ENCODE assay signal across 17 cellular contexts in the genomic region with DNA sequence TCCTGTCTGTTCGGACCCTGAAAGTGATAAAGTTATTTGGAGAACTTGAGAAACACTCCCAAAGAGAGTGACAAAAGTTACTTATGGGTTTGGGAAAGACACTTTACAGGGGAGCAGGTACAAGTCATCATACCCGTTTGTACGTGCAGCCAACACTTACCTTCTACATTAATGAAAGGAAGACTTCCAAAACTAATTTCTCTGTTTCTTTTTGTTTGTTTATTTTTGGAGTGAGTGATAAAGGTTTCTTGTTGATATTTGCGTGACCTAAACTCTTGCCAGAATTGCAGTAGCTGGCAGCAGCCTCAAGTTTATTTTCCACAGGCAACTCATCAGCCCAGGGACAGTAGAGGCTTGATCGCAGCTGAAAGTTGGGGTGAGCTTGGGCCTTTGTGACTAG. TPM values are rescaled to one million over a fixed set of nuclear protein-coding genes. Genes with fewer than 3 reads are reported as not detected.
A peak's percentile ranks its signal among the peaks of the same experiment; 100 is the strongest.
DNase-seq lines count a peak whose midpoint lies in the region; ATAC-seq and TF ChIP-seq lines count a peak whose summit lies in the region.
"Had no signal": no experiment of that assay in that cellular context is flagged by ENCODE, and none has a peak within 500 bp of the region (broad histone marks: within the 10 kb centered on the region; RNA-seq: fewer than 3 reads in every experiment).

No MANE protein-coding gene starts in this region.

- no peak for TF ChIP-seq POLR2A in stomach (IDR thresholded peaks at IDR 0.05)

- no peaks in the 10 kb centered on the region for H3K9me3 Mint-ChIP-seq in stimulated activated memory B cell treated with anti-CD40 and anti-IgM and Interleukin-4, amounts not matched to agents 10 μg/mL and 1 μg/mL and 100 μg/mL, for 72 hours
- H3K9me3 Mint-ChIP-seq: stimulated activated naive B cell treated with anti-CD40 and anti-IgM and Interleukin-4, amounts not matched to agents 10 μg/mL and 1 μg/mL and 100 μg/mL, for 72 hours had no signal

- no peaks in the 10 kb centered on the region for H3K27me3 Mint-ChIP-seq in stimulated activated memory B cell treated with anti-CD40 and anti-IgM and Interleukin-4, amounts not matched to agents 10 μg/mL and 1 μg/mL and 100 μg/mL, for 72 hours
- H3K27me3 Mint-ChIP-seq: stimulated activated naive B cell treated with anti-CD40 and anti-IgM and Interleukin-4, amounts not matched to agents 10 μg/mL and 1 μg/mL and 100 μg/mL, for 72 hours had no signal

- H3K9me3 ChIP-seq in HEK293 (ENCODE audit: control insufficient read depth, insufficient read depth, low read depth, low read length) = no peaks in the 10 kb centered on the region
- no peaks in the 10 kb centered on the region for H3K9me3 ChIP-seq in right cardiac atrium (ENCODE audit: control insufficient read depth, low read length)
- no peaks in the 10 kb centered on the region for H3K9me3 ChIP-seq in stomach
- no peaks in the 10 kb centered on the region for H3K9me3 ChIP-seq in BE2C
- H3K9me3 ChIP-seq: BLaER1 treated with 17β-estradiol and CSF1 and Interleukin-3, amounts not matched to agents 10 nM and 100 nM; breast epithelium had no signal

- WGBS in right cardiac atrium = 36% methylated on average over 5 of the region's 5 CpGs
- WGBS in stomach, 5 donors = 16 to 42% (median 19%) methylated on average over 5 of the region's 5 CpGs

- H3K4me1 ChIP-seq in HEK293 (ENCODE audit: control insufficient read depth, insufficient read depth, low read length) (peaks cover 26% of the 10 kb centered on the region), right cardiac atrium (ENCODE audit: control insufficient read depth, insufficient read depth, low read length) (peaks cover 12% of the 10 kb centered on the region), stomach (peaks cover 72 to 99% (median 85%) of the 10 kb centered on the region in 4 donors), BE2C (peaks cover 14% of the 10 kb centered on the region)

- POLR2A ChIA-PET in HEK293 (lab: Yijun Ruan, JAX) = interaction anchor here (0.6 to 1.6 kb wide), 2 partner anchors 8 to 28 kb away, joined by 7 to 14 read pairs; partner anchors contain the start of gene ABHD2

- H3K4me1 Mint-ChIP-seq in stimulated activated memory B cell treated with anti-CD40 and anti-IgM and Interleukin-4, amounts not matched to agents 10 μg/mL and 1 μg/mL and 100 μg/mL, for 72 hours = peaks cover 27% of the 10 kb centered on the region

- H3K4me3 Mint-ChIP-seq in stimulated activated memory B cell treated with anti-CD40 and anti-IgM and Interleukin-4, amounts not matched to agents 10 μg/mL and 1 μg/mL and 100 μg/mL, for 72 hours = no peak overlapping the region
- H3K4me3 Mint-ChIP-seq: stimulated activated naive B cell treated with anti-CD40 and anti-IgM and Interleukin-4, amounts not matched to agents 10 μg/mL and 1 μg/mL and 100 μg/mL, for 72 hours had no signal

- CTCF ChIA-PET in HEK293 (lab: Yijun Ruan, JAX) = interaction anchor here (1.2 to 3.8 kb wide), 6 partner anchors 8 to 81 kb away, joined by 5 to 13 read pairs (median 6); partner anchors contain the start of gene ABHD2

- H3K27me3 ChIP-seq in right cardiac atrium (ENCODE audit: control insufficient read depth, insufficient read depth) = no peaks in the 10 kb centered on the region
- H3K27me3 ChIP-seq in stomach = no peaks in the 10 kb centered on the region
- no peaks in the 10 kb centered on the region for H3K27me3 ChIP-seq in BE2C
- H3K27me3 ChIP-seq: BLaER1 treated with 17β-estradiol and CSF1 and Interleukin-3, amounts not matched to agents 10 nM and 100 nM; breast epithelium had no signal

- H3K36me3 ChIP-seq in HEK293 (ENCODE audit: control insufficient read depth in 2 of 2, insufficient read depth in 1 of 2, low read length in 2 of 2) = no peaks in the 10 kb centered on the region; a peak in 1 of 3 replicates
- peaks cover 0 to 17% (median 3%) of the 10 kb centered on the region in 4 donors for H3K36me3 ChIP-seq in stomach
- H3K36me3 ChIP-seq in BE2C = peaks cover 14% of the 10 kb centered on the region
- H3K36me3 ChIP-seq: breast epithelium had no signal

- peak; percentile 51 to 61 for ATAC-seq in right cardiac atrium
- ATAC-seq in stimulated activated memory B cell treated with anti-CD40 and anti-IgM and Interleukin-4, amounts not matched to agents 10 μg/mL and 1 μg/mL and 100 μg/mL, for 72 hours = no peak
- ATAC-seq: stimulated activated naive B cell treated with anti-CD40 and anti-IgM and Interleukin-4, amounts not matched to agents 10 μg/mL and 1 μg/mL and 100 μg/mL, for 72 hours had no signal

- DNase-seq in astrocyte of the hippocampus (ENCODE audit: low read depth, low spot score) (peak; percentile 27), right cardiac atrium (peak in 2 of 3 donors; percentile 24 to 57), stomach (peak; percentile 43), retina (no peak), BE2C (no peak)
- DNase-seq: activated CD8-positive, alpha-beta memory T cell treated with anti-CD3 and anti-CD28 coated beads, Interleukin-2, amount 50 U/mL, for 4 hours; activated naive CD4-positive, alpha-beta T cell treated with Interleukin-2 at 50 U/mL for 16 hours; DMS53; effector CD8-positive, alpha-beta T cell; mammary epithelial cell; NCI-H2171; SHP77; stimulated activated naive B cell treated with anti-CD40 and anti-IgM and Interleukin-4, amounts not matched to agents 10 μg/mL and 1 μg/mL and 100 μg/mL, for 72 hours had no signal

- no peak for TF ChIP-seq EP300 in stomach (IDR thresholded peaks at IDR 0.05)

- H3K36me3 Mint-ChIP-seq in stimulated activated memory B cell treated with anti-CD40 and anti-IgM and Interleukin-4, amounts not matched to agents 10 μg/mL and 1 μg/mL and 100 μg/mL, for 72 hours = peaks cover 25% of the 10 kb centered on the region

- no peak overlapping the region for H3K4me3 ChIP-seq in HEK293 (ENCODE audit: low read depth, low read length)
- H3K4me3 ChIP-seq in right cardiac atrium (ENCODE audit: low read length) = no peak overlapping the region
- no peak overlapping the region for H3K4me3 ChIP-seq in stomach
- H3K4me3 ChIP-seq in BE2C (ENCODE audit: low read depth, low read length) = no peak overlapping the region
- H3K4me3 ChIP-seq: BLaER1 treated with 17β-estradiol and CSF1 and Interleukin-3, amounts not matched to agents 10 nM and 100 nM; breast epithelium had no signal

- intact Hi-C loops in right cardiac atrium (cut with DNase I) (no loop called here), stomach (cut with DNase I; ENCODE audit: low total_unique reads) (no loop called here)

- H3K27ac Mint-ChIP-seq in stimulated activated memory B cell treated with anti-CD40 and anti-IgM and Interleukin-4, amounts not matched to agents 10 μg/mL and 1 μg/mL and 100 μg/mL, for 72 hours = no peak overlapping the region
- H3K27ac Mint-ChIP-seq: stimulated activated naive B cell treated with anti-CD40 and anti-IgM and Interleukin-4, amounts not matched to agents 10 μg/mL and 1 μg/mL and 100 μg/mL, for 72 hours had no signal

- no peak overlapping the region for H3K27ac ChIP-seq in HEK293 (ENCODE audit: extremely low read depth, low read depth, low read length)
- H3K27ac ChIP-seq in right cardiac atrium (ENCODE audit: low read length) = peak overlapping the region; percentile 74
- H3K27ac ChIP-seq in stomach = peak overlapping the region in 4 of 5 donors; percentile 11 to 95 (median 93)
- H3K27ac ChIP-seq: BLaER1 treated with 17β-estradiol and CSF1 and Interleukin-3, amounts not matched to agents 10 nM and 100 nM; breast epithelium had no signal

- TF ChIP-seq CTCF in HEK293 (tag by site-specific recombination; IDR thresholded peaks at IDR 0.05) (no peak), stomach (IDR thresholded peaks at IDR 0.05) (no peak), BE2C (IDR thresholded peaks at IDR 0.05; ENCODE audit: low read depth, low read length) (no peak)

TF ChIP-seq in HEK293, 187 proteins besides CTCF, POLR2A, EP300 and RAD21 (continues in another document):
- TF ChIP-seq ZBTB21 (tag by site-specific recombination; IDR thresholded peaks at IDR 0.05) (no peak), KLF7 (tag by site-specific recombination; IDR thresholded peaks at IDR 0.05; ENCODE audit: borderline replicate concordance) (no peak), ZNF366 (tag by site-specific recombination; conservative IDR thresholded peaks at IDR 0.05) (0 out of 2 replicates have a peak, but pooled peaks have one; percentile 22), ZNF335 (tag by site-specific recombination; conservative IDR thresholded peaks at IDR 0.05) (peak; percentile 30; the same call in 1 of the 2 replicates), OSR2 (tag by site-specific recombination; IDR thresholded peaks at IDR 0.05) (peak; percentile 65)
- TF ChIP-seq, protein P1, sequence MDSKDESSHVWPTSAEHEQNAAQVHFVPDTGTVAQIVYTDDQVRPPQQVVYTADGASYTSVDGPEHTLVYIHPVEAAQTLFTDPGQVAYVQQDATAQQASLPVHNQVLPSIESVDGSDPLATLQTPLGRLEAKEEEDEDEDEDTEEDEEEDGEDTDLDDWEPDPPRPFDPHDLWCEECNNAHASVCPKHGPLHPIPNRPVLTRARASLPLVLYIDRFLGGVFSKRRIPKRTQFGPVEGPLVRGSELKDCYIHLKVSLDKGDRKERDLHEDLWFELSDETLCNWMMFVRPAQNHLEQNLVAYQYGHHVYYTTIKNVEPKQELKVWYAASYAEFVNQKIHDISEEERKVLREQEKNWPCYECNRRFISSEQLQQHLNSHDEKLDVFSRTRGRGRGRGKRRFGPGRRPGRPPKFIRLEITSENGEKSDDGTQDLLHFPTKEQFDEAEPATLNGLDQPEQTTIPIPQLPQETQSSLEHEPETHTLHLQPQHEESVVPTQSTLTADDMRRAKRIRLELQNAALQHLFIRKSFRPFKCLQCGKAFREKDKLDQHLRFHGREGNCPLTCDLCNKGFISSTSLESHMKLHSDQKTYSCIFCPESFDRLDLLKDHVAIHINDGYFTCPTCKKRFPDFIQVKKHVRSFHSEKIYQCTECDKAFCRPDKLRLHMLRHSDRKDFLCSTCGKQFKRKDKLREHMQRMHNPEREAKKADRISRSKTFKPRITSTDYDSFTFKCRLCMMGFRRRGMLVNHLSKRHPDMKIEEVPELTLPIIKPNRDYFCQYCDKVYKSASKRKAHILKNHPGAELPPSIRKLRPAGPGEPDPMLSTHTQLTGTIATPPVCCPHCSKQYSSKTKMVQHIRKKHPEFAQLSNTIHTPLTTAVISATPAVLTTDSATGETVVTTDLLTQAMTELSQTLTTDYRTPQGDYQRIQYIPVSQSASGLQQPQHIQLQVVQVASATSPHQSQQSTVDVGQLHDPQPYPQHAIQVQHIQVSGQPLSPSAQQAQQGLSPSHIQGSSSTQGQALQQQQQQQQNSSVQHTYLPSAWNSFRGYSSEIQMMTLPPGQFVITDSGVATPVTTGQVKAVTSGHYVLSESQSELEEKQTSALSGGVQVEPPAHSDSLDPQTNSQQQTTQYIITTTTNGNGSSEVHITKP (tag by site-specific recombination; IDR thresholded peaks at IDR 0.05) = peak; percentile 60

RNA-seq across cellular contexts. Expression of gene ABHD2, which starts 8.4 kb away (rescaled TPM):
- total RNA-seq in right cardiac atrium = 100 to 1,000 TPM; 108 to 179 (median 114) TPM
- 21.8 TPM for polyA plus RNA-seq in right cardiac atrium
- total RNA-seq in stomach = 100 to 1,000 TPM in 4 of 5 donors, 10 to 100 TPM in 1; 16.5 to 192 (median 148) TPM
- 10 to 100 TPM in 1 of 3 donors, 1 to 10 TPM in 2; 5.1 to 16.9 (median 8.9) TPM for polyA plus RNA-seq in stomach
- 45.7 TPM for polyA plus RNA-seq in BE2C (2012; ENCODE audit: insufficient read depth, insufficient read length, low read depth)

Comparison
In these comparisons a context has a peak if more than half of its experiments do, and no peak if none do; other contexts are left out.
1. DNase-seq: peak in astrocyte of the hippocampus (single experiment), right cardiac atrium (2 of 3) and stomach (single experiment); none in retina (single experiment) and BE2C (single experiment).